In the genomic region with DNA sequence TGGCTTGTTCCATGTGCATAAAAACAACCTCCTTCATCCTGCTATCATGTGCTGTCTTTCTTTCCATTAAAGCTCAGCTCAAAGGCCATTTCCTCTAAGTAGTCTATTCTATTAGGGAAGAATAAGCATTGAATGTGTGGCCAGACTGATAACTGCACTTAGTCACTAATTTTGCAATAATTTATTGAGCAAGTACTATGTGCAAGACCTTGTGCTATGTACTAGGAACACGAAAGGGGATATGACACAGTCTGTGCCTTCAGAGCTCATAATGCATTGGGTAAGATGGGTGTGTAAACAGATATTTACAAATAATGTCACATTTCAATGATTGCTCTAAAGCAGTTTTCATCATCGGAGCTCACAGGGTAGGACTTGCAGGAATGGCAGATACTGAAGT, we compare ENCODE assay signal across 19 cellular contexts. TPM values are rescaled to one million over a fixed set of nuclear protein-coding genes. Genes with fewer than 3 reads are reported as not detected.
DNase-seq lines count a peak whose midpoint lies in the region; ATAC-seq and TF ChIP-seq lines count a peak whose summit lies in the region.
"Had no signal": no experiment of that assay in that cellular context is flagged by ENCODE, and none has a peak within 500 bp of the region (broad histone marks: within the 10 kb centered on the region; RNA-seq: fewer than 3 reads in every experiment).

No MANE protein-coding gene starts in this region.

- peak; percentile 91 for ATAC-seq in upper lobe of right lung

- DNase-seq in LHCN-M2 (ENCODE audit: low read depth) = peak; percentile 54
- DNase-seq in SKM-1 (lab: John Stamatoyannopoulos, UW; ENCODE audit: unreplicated experiment) = peak; percentile 92
- DNase-seq in fibroblast of pulmonary artery (ENCODE audit: low read depth) = peak; percentile 87
- no peak for DNase-seq in upper lobe of right lung
- DNase-seq in HK-2 (ENCODE audit: unreplicated experiment) = no peak
- DNase-seq in NCI-H748 (lab: John Stamatoyannopoulos, UW; ENCODE audit: unreplicated experiment) = no peak
- DNase-seq in RPMI8226 = no peak
- DNase-seq: activated CD4-positive, alpha-beta T cell treated with anti-CD3 and anti-CD28 coated beads, Interleukin-2, amount 50 U/mL, for 4 hours; activated gamma-delta T cell treated with Interleukin-2 at 50 U/mL for 16 hours; adrenal gland; caudate nucleus; naive B cell; NCI-H1694 treated with DMSO at 0.1 percent for 48 hours; NCI-H226; stimulated activated CD4-positive, alpha-beta T cell treated with anti-CD3 and anti-CD28 coated beads, Interleukin-1b, Interleukin-23, amount 100 ng/mL, for 48 hours; stimulated activated naive CD4-positive, alpha-beta T cell; SW 1271 had no signal

- H3K4me1 ChIP-seq in upper lobe of right lung = no peaks in the 10 kb centered on the region
- H3K4me1 ChIP-seq: adrenal gland, esophagus muscularis mucosa, parathyroid adenoma had no signal

- intact Hi-C loops in upper lobe of right lung (cut with DNase I) = no loop called here

- TF ChIP-seq CTCF in fibroblast of pulmonary artery (IDR thresholded peaks at IDR 0.05; ENCODE audit: low read length, missing control alignments) (no peak), upper lobe of right lung (IDR thresholded peaks at IDR 0.05) (no peak)

- H3K27ac ChIP-seq in upper lobe of right lung = no peak overlapping the region
- H3K27ac ChIP-seq: adrenal gland, esophagus muscularis mucosa, parathyroid adenoma had no signal

- H3K27me3 ChIP-seq in upper lobe of right lung = peaks cover 4% of the 10 kb centered on the region
- H3K27me3 ChIP-seq: adrenal gland, esophagus muscularis mucosa had no signal

- no peaks in the 10 kb centered on the region for H3K9me3 ChIP-seq in upper lobe of right lung
- H3K9me3 ChIP-seq: adrenal gland, esophagus muscularis mucosa had no signal

- H3K36me3 ChIP-seq in upper lobe of right lung = no peaks in the 10 kb centered on the region
- H3K36me3 ChIP-seq: adrenal gland, esophagus muscularis mucosa had no signal

- H3K4me3 ChIP-seq in fibroblast of pulmonary artery (replicated peaks; ENCODE audit: low read depth, low read length) (no peak overlapping the region), upper lobe of right lung (no peak overlapping the region)
- H3K4me3 ChIP-seq: adrenal gland, esophagus muscularis mucosa had no signal

RNA-seq across cellular contexts. Expression of gene NMNAT2, which starts 54.2 kb away (rescaled TPM):
- total RNA-seq in LHCN-M2 (2014; rRNA removed) = 1.3 and 2.4 TPM in 2 replicates
- polyA plus RNA-seq in LHCN-M2 (2012) = 3.3 TPM
- 0.38 TPM for total RNA-seq in upper lobe of right lung

Comparison
In these comparisons a context has a peak if more than half of its experiments do, and no peak if none do; other contexts are left out.
1. DNase-seq: peak in LHCN-M2 (single experiment), SKM-1 (single experiment) and fibroblast of pulmonary artery (single experiment); none in upper lobe of right lung (single experiment), HK-2 (single experiment), NCI-H748 (single experiment) and RPMI8226 (single experiment).